21 cellular contexts compared by ENCODE assay signal in the genomic region with DNA sequence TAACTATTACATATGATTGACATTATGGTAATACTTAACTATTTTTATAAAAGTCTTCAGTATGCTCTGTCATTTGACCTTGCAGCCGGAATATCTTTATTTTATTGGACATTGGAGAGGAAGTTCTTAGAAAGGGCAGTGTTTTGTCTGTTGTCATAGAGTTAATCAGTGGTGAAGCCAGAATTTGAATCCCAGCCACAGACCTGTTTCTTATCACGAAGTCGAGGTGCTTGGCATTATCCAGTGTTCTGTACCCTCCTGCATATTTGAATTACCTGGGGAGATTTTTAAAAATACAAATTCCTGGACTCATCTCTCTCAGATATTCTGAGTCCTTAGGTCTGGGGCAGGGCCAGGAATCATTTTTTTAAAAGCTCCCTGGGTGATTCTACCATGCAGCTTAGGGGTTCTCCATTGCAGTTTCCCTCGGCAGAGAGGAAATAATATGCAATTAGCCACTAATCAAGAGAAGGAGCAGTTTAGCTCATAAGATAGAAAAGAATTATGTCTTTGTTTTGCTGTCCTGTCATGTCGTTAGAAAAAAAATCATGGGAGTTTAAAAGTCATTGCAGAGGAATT.
DNase-seq lines count a peak whose midpoint lies in the region; ATAC-seq, FAIRE-seq and TF ChIP-seq lines count a peak whose summit lies in the region.
"Had no signal": no experiment of that assay in that cellular context is flagged by ENCODE, and none has a peak within 500 bp of the region (broad histone marks: within the 10 kb centered on the region; RNA-seq: fewer than 3 reads in every experiment).

No MANE protein-coding gene starts in this region.

- WGBS in pancreas, 2 donors = 16% methylated on average over 5 of the region's 5 CpGs

- no peaks in the 10 kb centered on the region for H3K9me3 ChIP-seq in SJSA1 (replicated peaks)
- no peaks in the 10 kb centered on the region for H3K9me3 ChIP-seq in pancreas
- H3K9me3 ChIP-seq: transverse colon had no signal

- DNase-seq in Daoy (ENCODE audit: low read depth) = peak; percentile 8
- no peak for DNase-seq in SJSA1 (ENCODE audit: low read depth in 1 of 2, low spot score in 2 of 2)
- DNase-seq in fibroblast of the aortic adventitia (ENCODE audit: low read depth) = peak; percentile 61
- DNase-seq in pancreas = no peak
- DNase-seq: activated T-cell treated with anti-CD3 and anti-CD28 coated beads, Interleukin-2, amount 50 U/mL, for 72 hours; COR-L47; dermis blood vessel endothelial cell; Karpas-422; naive B cell; NCI-H1105; NCI-H2107; NCI-H510A treated with DMSO at 0.1 percent for 48 hours; small intestine; stimulated activated CD4-positive, alpha-beta T cell treated with anti-CD3 and anti-CD28 coated beads, Interleukin-2, amount 100 ng/mL, for 48 hours; transverse colon had no signal

- H3K27me3 ChIP-seq in SJSA1 (replicated peaks) (no peaks in the 10 kb centered on the region), pancreas (no peaks in the 10 kb centered on the region)
- H3K27me3 ChIP-seq: transverse colon had no signal

- intact Hi-C loops in pancreas (cut with DNase I) = no loop called here

- FAIRE-seq in pancreas (lab: Jason Lieb, UNC) = no peak
- FAIRE-seq: small intestine had no signal

- H3K4me1 ChIP-seq in SJSA1 (replicated peaks) (peaks cover 66% of the 10 kb centered on the region), pancreas (peaks cover 0 to 7% (median 4%) of the 10 kb centered on the region in 3 donors)

- no peaks in the 10 kb centered on the region for H3K36me3 ChIP-seq in SJSA1
- no peaks in the 10 kb centered on the region for H3K36me3 ChIP-seq in pancreas
- H3K36me3 ChIP-seq: transverse colon had no signal

- H3K4me3 ChIP-seq in SJSA1 (no peak overlapping the region), fibroblast of the aortic adventitia (ENCODE audit: low read depth, low read length) (no peak overlapping the region), pancreas (no peak overlapping the region)
- H3K4me3 ChIP-seq: transverse colon had no signal

- peak overlapping the region; percentile 74 for H3K27ac ChIP-seq in SJSA1
- H3K27ac ChIP-seq in pancreas = no peak overlapping the region
- H3K27ac ChIP-seq: transverse colon had no signal

- ATAC-seq in pancreas (peak in 3 of 4 donors; percentile 65 to 74 (median 67)), GM21529 (IDR thresholded peaks at IDR 0.05; ENCODE audit: unreplicated experiment) (no peak), GM21528 (IDR thresholded peaks at IDR 0.05; ENCODE audit: low FRiP score, unreplicated experiment) (no peak), GM19463 (IDR thresholded peaks at IDR 0.05; ENCODE audit: unreplicated experiment) (no peak), HG03442 (IDR thresholded peaks at IDR 0.05; ENCODE audit: unreplicated experiment) (no peak)
- ATAC-seq: activated CD4-positive, CD25-positive, alpha-beta regulatory T cell treated with anti-CD3 and anti-CD28 coated beads, Interleukin-2, amount 50 U/mL, for 24 hours; activated naive CD4-positive, alpha-beta T cell treated with anti-CD3 and anti-CD28 coated beads, Interleukin-2, amount 50 U/mL, for 72 hours; activated T-cell treated with anti-CD3 and anti-CD28 coated beads, Interleukin-2, amount 50 U/mL, for 72 hours had no signal

- TF ChIP-seq CTCF in fibroblast of the aortic adventitia (IDR thresholded peaks at IDR 0.05; ENCODE audit: insufficient read depth, low read length) (no peak), pancreas (IDR thresholded peaks at IDR 0.05) (no peak)

Comparison
In these comparisons a context has a peak if more than half of its experiments do, and no peak if none do; other contexts are left out.
1. DNase-seq: peak in Daoy (single experiment) and fibroblast of the aortic adventitia (single experiment); none in SJSA1 (0 of 2) and pancreas (0 of 6).
2. ATAC-seq: peak in pancreas (3 of 4); none in GM21529 (single experiment), GM21528 (single experiment), GM19463 (single experiment) and HG03442 (single experiment).